18 cellular contexts compared by ENCODE assay signal in genomic region chr5:159123700-159124099, GRCh38.
"Had no signal": no experiment of that assay in that cellular context is flagged by ENCODE, and none has a peak within 500 bp of the region (broad histone marks: within the 10 kb centered on the region; RNA-seq: fewer than 3 reads in every experiment).

No MANE protein-coding gene starts in this region.

- DNase-seq: activated gamma-delta T cell; activated naive CD8-positive, alpha-beta T cell treated with anti-CD3 and anti-CD28 coated beads, Interleukin-2, amount 10 ng/mL, durations not matched to agents 7 days and 5 days; anterior cingulate cortex; brain microvascular endothelial cell; cortex of kidney; effector CD4-positive, alpha-beta T cell; hypothalamus; kidney; left ventricle myocardium superior; mucosa of descending colon; naive thymus-derived CD4-positive, alpha-beta T cell; ovary; sigmoid colon; spleen; stimulated activated naive B cell treated with anti-CD40 and anti-IgM and Interleukin-4, amounts not matched to agents 10 μg/mL and 1 μg/mL and 100 μg/mL, for 72 hours; substantia nigra; uterus had no signal

- H3K27me3 Mint-ChIP-seq: memory B cell; stimulated activated naive B cell treated with anti-CD40 and anti-IgM and Interleukin-4, amounts not matched to agents 10 μg/mL and 1 μg/mL and 100 μg/mL, for 72 hours had no signal

- H3K4me3 Mint-ChIP-seq: activated naive CD8-positive, alpha-beta T cell treated with anti-CD3 and anti-CD28 coated beads, Interleukin-2, amount 10 ng/mL, durations not matched to agents 7 days and 5 days; memory B cell; naive thymus-derived CD4-positive, alpha-beta T cell; stimulated activated naive B cell treated with anti-CD40 and anti-IgM and Interleukin-4, amounts not matched to agents 10 μg/mL and 1 μg/mL and 100 μg/mL, for 72 hours had no signal

- H3K27ac Mint-ChIP-seq: activated naive CD8-positive, alpha-beta T cell treated with anti-CD3 and anti-CD28 coated beads, Interleukin-2, amount 10 ng/mL, durations not matched to agents 7 days and 5 days; memory B cell; stimulated activated naive B cell treated with anti-CD40 and anti-IgM and Interleukin-4, amounts not matched to agents 10 μg/mL and 1 μg/mL and 100 μg/mL, for 72 hours had no signal

- ATAC-seq: left ventricle myocardium superior; mucosa of descending colon; naive thymus-derived CD4-positive, alpha-beta T cell; stimulated activated naive B cell treated with anti-CD40 and anti-IgM and Interleukin-4, amounts not matched to agents 10 μg/mL and 1 μg/mL and 100 μg/mL, for 72 hours had no signal
